24 cellular contexts compared by ENCODE assay signal in genomic region chr7:75925717-75926435, GRCh38. TPM values are rescaled to one million over a fixed set of nuclear protein-coding genes. Genes with fewer than 3 reads are reported as not detected.
DNase-seq lines count a peak whose midpoint lies in the region; ATAC-seq and TF ChIP-seq lines count a peak whose summit lies in the region.
"Had no signal": no experiment of that assay in that cellular context is flagged by ENCODE, and none has a peak within 500 bp of the region (broad histone marks: within the 10 kb centered on the region; RNA-seq: fewer than 3 reads in every experiment).

No MANE protein-coding gene starts in this region.

- H3K27ac ChIP-seq in H9 (ENCODE audit: insufficient read length, low read depth, low read length): no peak overlapping the region
- H3K27ac ChIP-seq in endodermal cell (ENCODE audit: low read depth, low read length): no peak overlapping the region
- H3K27ac ChIP-seq in liver (ENCODE audit: low read depth in 1 of 2, low read length in 2 of 2): peak overlapping the region; percentile 99 to 100
- no peak overlapping the region for H3K27ac ChIP-seq in PC-9
- H3K27ac ChIP-seq: esophagus muscularis mucosa, lower lobe of right lung, tibial artery had no signal

- peaks cover 7% of the 10 kb centered on the region for H3K79me1 ChIP-seq in H9 (ENCODE audit: insufficient read depth, low read depth, low read length, poor library complexity, severe bottlenecking)

- no peak overlapping the region for H4K91ac ChIP-seq in H9 (ENCODE audit: insufficient read length, low read depth, low read length)

- H3K36me3 Mint-ChIP-seq in H9 (ENCODE audit: insufficient read depth in 1 of 3, low read depth in 3 of 3) (peaks cover 4 to 34% (median 25%) of the 10 kb centered on the region in 3 experiments; a peak in 6 of 7 replicates), endodermal cell (ENCODE audit: low read depth) (peaks cover 42% of the 10 kb centered on the region)
- H3K36me3 Mint-ChIP-seq: IgD-negative memory B cell had no signal

- H3K27me3 Mint-ChIP-seq in H9 (ENCODE audit: low read depth) (no peaks in the 10 kb centered on the region), endodermal cell (ENCODE audit: insufficient read depth) (no peaks in the 10 kb centered on the region)
- H3K27me3 Mint-ChIP-seq: IgD-negative memory B cell had no signal

- no peak overlapping the region for H2BK120ac ChIP-seq in H9 (ENCODE audit: low read depth, low read length, poor library complexity, severe bottlenecking)

- peaks cover 20% of the 10 kb centered on the region for H3K36me3 ChIP-seq in endodermal cell (ENCODE audit: control insufficient read depth, insufficient read depth, low read length)
- H3K36me3 ChIP-seq in liver (ENCODE audit: control insufficient read depth in 4 of 4, insufficient read depth in 3 of 4, low read depth in 1 of 4, low read length in 3 of 4): peaks cover 2 to 26% (median 15%) of the 10 kb centered on the region in 4 donors
- no peaks in the 10 kb centered on the region for H3K36me3 ChIP-seq in PC-9 (ENCODE audit: low read depth)

- no peak overlapping the region for H3K4me2 ChIP-seq in H9 (ENCODE audit: insufficient read depth, insufficient read length, low read length)
- no peak overlapping the region for H3K4me2 ChIP-seq in PC-9

- H3K79me2 ChIP-seq in H9 (ENCODE audit: insufficient read depth, low read length): peaks cover 17% of the 10 kb centered on the region
- H3K79me2 ChIP-seq in PC-9 (ENCODE audit: low read depth): peaks cover 40% of the 10 kb centered on the region

- no peaks in the 10 kb centered on the region for H3K27me3 ChIP-seq in H9 (ENCODE audit: insufficient read depth, low read length)
- no peaks in the 10 kb centered on the region for H3K27me3 ChIP-seq in endodermal cell (ENCODE audit: control insufficient read depth, insufficient read depth, low read length, poor library complexity, severe bottlenecking)
- H3K27me3 ChIP-seq in liver (ENCODE audit: control insufficient read depth in 4 of 4, insufficient read depth in 4 of 4, low read length in 3 of 4): no peaks in the 10 kb centered on the region
- no peaks in the 10 kb centered on the region for H3K27me3 ChIP-seq in PC-9 (ENCODE audit: insufficient read depth, low read depth)
- H3K27me3 ChIP-seq: esophagus muscularis mucosa, tibial artery had no signal

- DNase-seq in H9 (no peak), endodermal cell (no peak), sciatic nerve (ENCODE audit: low spot score) (no peak), PC-9 (no peak), lower leg skin (ENCODE audit: low spot score in 2 of 2) (no peak)
- DNase-seq in activated effector memory CD4-positive, alpha-beta T cell treated with anti-CD3 and anti-CD28 coated beads, Interleukin-2, amount 50 U/mL, for 16 hours: no peak
- DNase-seq: activated CD8-positive, alpha-beta T cell treated with anti-CD3 and anti-CD28 coated beads, Interleukin-2, amount 10 ng/mL, durations not matched to agents 7 days and 5 days; activated effector memory CD4-positive, alpha-beta T cell treated with Interleukin-2 at 50 U/mL for 16 hours; activated T-cell treated with anti-CD3 and anti-CD28 coated beads for 4 hours; amniotic stem cell; C1 segment of cervical spinal cord; cortex of kidney; lower lobe of right lung; NCI-H2107; NCI-H446; SHP77; stimulated activated CD4-positive, alpha-beta T cell treated with anti-CD3 and anti-CD28 coated beads, Interleukin-4, amount 100 ng/mL, for 1 hour; stimulated activated naive CD4-positive, alpha-beta T cell treated with Interleukin-2 at 50 U/mL for 16 hours; tibial artery had no signal

- H3K23ac ChIP-seq in H9 (ENCODE audit: insufficient read length, low read depth, low read length): no peak overlapping the region

- POLR2A ChIA-PET in PC-9 (lab: Charles Lee; ENCODE audit: unreplicated experiment): interaction anchor here (0.6 kb wide), 1 partner anchor 10 kb away, joined by 16 read pairs; no protein-coding TSS in a partner anchor

- TF ChIP-seq CTCF in H9 (conservative IDR thresholded peaks at IDR 0.05) (no peak), endodermal cell (conservative IDR thresholded peaks at IDR 0.05) (no peak), liver (IDR thresholded peaks at IDR 0.05; ENCODE audit: low read depth, low read length, missing input control) (no peak), PC-9 (conservative IDR thresholded peaks at IDR 0.05) (no peak), lower leg skin (IDR thresholded peaks at IDR 0.05) (no peak)

- no TSS peak for BruUV-seq in PC-9 (replicated peaks; lab: Mats Ljungman, UMichigan)

- no peak overlapping the region for H2BK20ac ChIP-seq in H9 (ENCODE audit: low read depth, low read length, poor library complexity, severe bottlenecking)

- H3K4me3 ChIP-seq in endodermal cell (ENCODE audit: low read length) (no peak overlapping the region), liver (ENCODE audit: low read depth in 1 of 3, low read length in 3 of 3) (no peak overlapping the region), PC-9 (no peak overlapping the region), lower leg skin (ENCODE audit: low read depth, poor library complexity, severe bottlenecking) (no peak overlapping the region)
- H3K4me3 ChIP-seq: esophagus muscularis mucosa, lower lobe of right lung, tibial artery had no signal

- H3K4me3 Mint-ChIP-seq in H9 (no peak overlapping the region), endodermal cell (no peak overlapping the region)
- H3K4me3 Mint-ChIP-seq: activated CD8-positive, alpha-beta T cell treated with anti-CD3 and anti-CD28 coated beads, Interleukin-2, amount 10 ng/mL, durations not matched to agents 7 days and 5 days; IgD-negative memory B cell had no signal

- no peak overlapping the region for H3K14ac ChIP-seq in H9 (ENCODE audit: insufficient read depth, low read length)

- H2BK5ac ChIP-seq in H9 (ENCODE audit: insufficient read length, low read length): no peak overlapping the region

- H3K9me3 ChIP-seq in H9 (ENCODE audit: control insufficient read depth, low read depth, low read length) (no peaks in the 10 kb centered on the region), endodermal cell (ENCODE audit: control insufficient read depth, low read length) (peaks cover 11% of the 10 kb centered on the region), liver (ENCODE audit: control insufficient read depth in 4 of 4, low read length in 3 of 4) (no peaks in the 10 kb centered on the region), PC-9 (ENCODE audit: insufficient read depth, low read depth) (no peaks in the 10 kb centered on the region)
- H3K9me3 ChIP-seq: esophagus muscularis mucosa, lower lobe of right lung, tibial artery had no signal

- no peak overlapping the region for H3K18ac ChIP-seq in H9 (ENCODE audit: insufficient read length, low read depth, low read length)

- no peak overlapping the region for H2AK5ac ChIP-seq in H9 (ENCODE audit: insufficient read length, low read length)

- no peak overlapping the region for H2AFZ ChIP-seq in H9 (ENCODE audit: low read length)
- no peak overlapping the region for H2AFZ ChIP-seq in PC-9

- ATAC-seq in sciatic nerve (peak; percentile 49), GM21381 (IDR thresholded peaks at IDR 0.05; ENCODE audit: unreplicated experiment) (no peak)
- ATAC-seq: activated CD4-positive, CD25-positive, alpha-beta regulatory T cell treated with anti-CD3 and anti-CD28 coated beads, Interleukin-2, amount 50 U/mL, for 24 hours; activated CD8-positive, alpha-beta T cell treated with anti-CD3 and anti-CD28 coated beads, Interleukin-2, amount 10 ng/mL, durations not matched to agents 7 days and 5 days had no signal

- peaks cover 9% of the 10 kb centered on the region; the same call in 1 of the 2 replicates for H3F3A ChIP-seq in PC-9 (ENCODE audit: insufficient read depth, low read depth)

- H3K4me1 ChIP-seq in H9 (ENCODE audit: insufficient read depth, low read length): no peaks in the 10 kb centered on the region
- H3K4me1 ChIP-seq in endodermal cell (ENCODE audit: control insufficient read depth, insufficient read depth, low read length): no peaks in the 10 kb centered on the region
- H3K4me1 ChIP-seq in liver (ENCODE audit: control insufficient read depth in 4 of 4, insufficient read depth in 4 of 4, low read length in 3 of 4): peaks cover 13 to 60% (median 24%) of the 10 kb centered on the region in 4 donors
- H3K4me1 ChIP-seq in PC-9 (replicated peaks; ENCODE audit: insufficient read depth): no peaks in the 10 kb centered on the region

- H4K5ac ChIP-seq in H9 (ENCODE audit: insufficient read length, low read depth, low read length): no peak overlapping the region

- H3K9me3 Mint-ChIP-seq in H9 (peaks cover 3 to 5% of the 10 kb centered on the region in 2 experiments; a peak in 4 of 5 replicates), endodermal cell (peaks cover 7% of the 10 kb centered on the region)
- H3K9me3 Mint-ChIP-seq: IgD-negative memory B cell had no signal

- no peak overlapping the region for H3T11ph ChIP-seq in H9 (ENCODE audit: low read length)

- H2BK12ac ChIP-seq in H9 (ENCODE audit: insufficient read length, low read depth, low read length): no peak overlapping the region

- H3K23me2 ChIP-seq in H9 (ENCODE audit: insufficient read length, low read depth, low read length, poor library complexity, severe bottlenecking): no peaks in the 10 kb centered on the region

- H4K20me1 ChIP-seq in H9 (ENCODE audit: control insufficient read depth, insufficient read depth, insufficient read length) (no peaks in the 10 kb centered on the region), PC-9 (ENCODE audit: insufficient read depth) (no peaks in the 10 kb centered on the region; the same call in none of the 2 replicates)

- no peak overlapping the region for H3K4ac ChIP-seq in H9 (ENCODE audit: low read depth, low read length)

- intact Hi-C loops in sciatic nerve (cut with DNase I): no loop called here
- intact Hi-C loops in PC-9 (cut with micrococcal nuclease; ENCODE audit: unreplicated experiment): no loop called here
- intact Hi-C loops in lower leg skin (cut with DNase I; ENCODE audit: low total_unique reads): loop anchor here (10.0 kb wide), 1 partner anchor 61 kb away; no protein-coding TSS in a partner anchor

- H3K9ac ChIP-seq in H9 (ENCODE audit: extremely low read depth, insufficient read length, low read length) (no peak overlapping the region), endodermal cell (ENCODE audit: extremely low read depth, low read length, poor library complexity, severe bottlenecking) (no peak overlapping the region), liver (ENCODE audit: low read depth in 1 of 2, low read length in 2 of 2) (peak overlapping the region in 1 of 2 donors; percentile 72)

- H3K4me1 Mint-ChIP-seq in H9 (peaks cover 0 to 3% of the 10 kb centered on the region in 2 experiments; a peak in 1 of 4 replicates), endodermal cell (no peaks in the 10 kb centered on the region)

- no peak overlapping the region for H2BK15ac ChIP-seq in H9 (ENCODE audit: low read depth, low read length)

- CTCF ChIA-PET in PC-9 (lab: Charles Lee): interaction anchor here (0.7 kb wide), 1 partner anchor 1515 kb away, joined by 6 read pairs; no protein-coding TSS in a partner anchor

- peak overlapping the region in 2 of 3 experiments; percentile 25 to 53; a peak in 4 of 7 replicates for H3K27ac Mint-ChIP-seq in H9
- peak overlapping the region; percentile 77 for H3K27ac Mint-ChIP-seq in endodermal cell
- H3K27ac Mint-ChIP-seq: activated CD8-positive, alpha-beta T cell treated with anti-CD3 and anti-CD28 coated beads, Interleukin-2, amount 10 ng/mL, durations not matched to agents 7 days and 5 days had no signal

- no CpG with 5 or more reads among the region's 10 CpGs for WGBS in H9 (ENCODE audit: extremely low coverage, insufficient read length, low lambda C conversion rate)
- WGBS in endodermal cell (ENCODE audit: insufficient coverage in 1 of 2, insufficient read length in 1 of 2), 2 experiments: 93 to 94% methylated on average over 9 to 10 of the region's 10 CpGs
- WGBS in liver: 58% methylated on average over 10 of the region's 10 CpGs
- 78% methylated on average over 10 of the region's 10 CpGs for WGBS in lower leg skin, 2 donors

- H3K9me2 ChIP-seq in PC-9 (ENCODE audit: insufficient read depth): no peaks in the 10 kb centered on the region

- TF ChIP-seq POLR2A in lower leg skin (IDR thresholded peaks at IDR 0.05): no peak

- H4K8ac ChIP-seq in H9 (replicated peaks; ENCODE audit: insufficient read length, low read depth, low read length): no peak overlapping the region

- H3K56ac ChIP-seq in H9 (ENCODE audit: insufficient read length, low read depth, low read length): no peak overlapping the region

- no peak for TF ChIP-seq RAD21 in liver (IDR thresholded peaks at IDR 0.05)

RNA-seq across cellular contexts. Expression of gene POR, which starts 10.9 kb away (rescaled TPM):
- total RNA-seq in H9 (2021) (125 and 128 TPM in 2 replicates), endodermal cell (10 to 100 TPM; 85.2 to 92.9 TPM), liver (100 to 1,000 TPM; 116 to 571 TPM), sciatic nerve (89.2 TPM), PC-9 (2021) (151 and 205 TPM in 2 replicates), lower leg skin (100 to 1,000 TPM in 1 of 4 donors, 10 to 100 TPM in 3; 77.4 to 129 (median 97.0) TPM)
- 96.3 TPM for polyA plus RNA-seq in endodermal cell (2013, experiment 1 of 2)
- 80.9 TPM for polyA plus RNA-seq in endodermal cell (2013, experiment 2 of 2)
- polyA plus RNA-seq in liver: 100 to 1,000 TPM; 377 to 973 TPM

RNA-seq across cellular contexts. Expression of gene RHBDD2, which starts 47.0 kb away (rescaled TPM):
- total RNA-seq in H9 (2021) (27.6 and 30.0 TPM in 2 replicates), endodermal cell (10 to 100 TPM; 51.6 to 68.9 TPM), liver (10 to 100 TPM; 13.6 to 18.8 TPM), sciatic nerve (72.8 TPM), PC-9 (2021) (71.7 and 75.6 TPM in 2 replicates), lower leg skin (10 to 100 TPM; 34.7 to 50.0 (median 41.4) TPM)
- 76.5 TPM for polyA plus RNA-seq in endodermal cell (2013, experiment 1 of 2)
- polyA plus RNA-seq in endodermal cell (2013, experiment 2 of 2): 71.4 TPM
- polyA plus RNA-seq in liver: 10 to 100 TPM; 55.7 to 65.0 TPM

Comparison
In these comparisons a context has a peak if more than half of its experiments do, and no peak if none do; other contexts are left out.
1. H3K27ac ChIP-seq: peak in liver (2 of 2); none in H9 (single experiment), endodermal cell (single experiment) and PC-9 (single experiment).